ENCODE assay signal across 8 cellular contexts in genomic region chr3:72523409-72524172, GRCh38.
DNase-seq lines count a peak whose midpoint lies in the region; ATAC-seq and TF ChIP-seq lines count a peak whose summit lies in the region.

No MANE protein-coding gene starts in this region.

- H3K4me3 Mint-ChIP-seq in activated CD8-positive, alpha-beta T cell treated with anti-CD3 and anti-CD28 coated beads, Interleukin-2, amount 10 ng/mL, durations not matched to agents 7 days and 5 days, result no peak overlapping the region

- POLR2A ChIA-PET in activated CD8-positive, alpha-beta T cell treated with anti-CD3 and anti-CD28 coated beads, Interleukin-2, amount 10 ng/mL, durations not matched to agents 7 days and 5 days (lab: Charles Lee), result no interaction called here

- no peaks in the 10 kb centered on the region for H3K27me3 Mint-ChIP-seq in activated CD8-positive, alpha-beta T cell treated with anti-CD3 and anti-CD28 coated beads, Interleukin-2, amount 10 ng/mL, durations not matched to agents 7 days and 5 days (ENCODE audit: low read depth)

- peak; percentile 9 for DNase-seq in Daoy (ENCODE audit: low read depth)
- DNase-seq in activated CD8-positive, alpha-beta T cell treated with anti-CD3 and anti-CD28 coated beads, Interleukin-2, amount 10 ng/mL, durations not matched to agents 7 days and 5 days, result no peak
- DNase-seq in NK-92 (lab: John Stamatoyannopoulos, UW; ENCODE audit: unreplicated experiment), result no peak
- DNase-seq in activated CD8-positive, alpha-beta memory T cell treated with anti-CD3 and anti-CD28 coated beads, Interleukin-2, amount 50 U/mL, for 4 hours, result no peak
- DNase-seq in NCI-H2196 (lab: John Stamatoyannopoulos, UW; ENCODE audit: unreplicated experiment), result no peak

- CTCF ChIA-PET in activated CD8-positive, alpha-beta T cell treated with anti-CD3 and anti-CD28 coated beads, Interleukin-2, amount 10 ng/mL, durations not matched to agents 7 days and 5 days (lab: Charles Lee), result no interaction called here

- no peaks in the 10 kb centered on the region for H3K9me3 ChIP-seq in neutrophil

- H3K36me3 ChIP-seq in neutrophil, result no peaks in the 10 kb centered on the region

- peaks cover 32 to 37% of the 10 kb centered on the region in 2 experiments for H3K4me1 ChIP-seq in neutrophil (ENCODE audit: control insufficient read depth in 1 of 2, insufficient read depth in 1 of 2, low read depth in 1 of 2, low read length in 1 of 2)

- H3K27me3 ChIP-seq in neutrophil, result no peaks in the 10 kb centered on the region

- peak overlapping the region; percentile 24 to 46 for H3K4me3 ChIP-seq in neutrophil (ENCODE audit: low read depth in 1 of 2, low read length in 1 of 2)

- ATAC-seq in GM19467 (IDR thresholded peaks at IDR 0.05; ENCODE audit: unreplicated experiment), result peak; percentile 82
- ATAC-seq in HG03457 (IDR thresholded peaks at IDR 0.05; ENCODE audit: unreplicated experiment), result peak; percentile 61
- no peak for ATAC-seq in activated CD8-positive, alpha-beta T cell treated with anti-CD3 and anti-CD28 coated beads, Interleukin-2, amount 10 ng/mL, durations not matched to agents 7 days and 5 days

- peak; percentile 37 for TF ChIP-seq CTCF in neutrophil (IDR thresholded peaks at IDR 0.05)

- peaks cover 9% of the 10 kb centered on the region for H3K4me1 Mint-ChIP-seq in activated CD8-positive, alpha-beta T cell treated with anti-CD3 and anti-CD28 coated beads, Interleukin-2, amount 10 ng/mL, durations not matched to agents 7 days and 5 days (ENCODE audit: low read depth)

- peak overlapping the region; percentile 96 for H3K27ac ChIP-seq in neutrophil

- no peaks in the 10 kb centered on the region for H3K36me3 Mint-ChIP-seq in activated CD8-positive, alpha-beta T cell treated with anti-CD3 and anti-CD28 coated beads, Interleukin-2, amount 10 ng/mL, durations not matched to agents 7 days and 5 days (ENCODE audit: low read depth)

- H3K27ac Mint-ChIP-seq in activated CD8-positive, alpha-beta T cell treated with anti-CD3 and anti-CD28 coated beads, Interleukin-2, amount 10 ng/mL, durations not matched to agents 7 days and 5 days, result peak overlapping the region; percentile 47

- no peaks in the 10 kb centered on the region for H3K9me3 Mint-ChIP-seq in activated CD8-positive, alpha-beta T cell treated with anti-CD3 and anti-CD28 coated beads, Interleukin-2, amount 10 ng/mL, durations not matched to agents 7 days and 5 days (ENCODE audit: insufficient read depth)
